In genomic region chr3:184259396-184259877, GRCh38 we compare ENCODE assay signal across 1 cellular context.
TF ChIP-seq lines count a peak whose summit lies in the region.

No MANE protein-coding gene starts in this region.

TF ChIP-seq in HCT116, 20 proteins besides CTCF, POLR2A, EP300 and RAD21:
- TF ChIP-seq EZH2phosphoT487 (IDR thresholded peaks at IDR 0.05; ENCODE audit: borderline replicate concordance), result no peak
